In genomic region chr6:137105375-137105774, GRCh38 we compare ENCODE assay signal across 1 cellular context.
TF ChIP-seq lines count a peak whose summit lies in the region.

No MANE protein-coding gene starts in this region.

TF ChIP-seq in GM23338, 12 proteins besides CTCF, POLR2A, EP300 and RAD21 (continued from another document):
- no peak for TF ChIP-seq REST (IDR thresholded peaks at IDR 0.05; ENCODE audit: unreplicated experiment)
- TF ChIP-seq EZH2phosphoT487 (IDR thresholded peaks at IDR 0.05; ENCODE audit: unreplicated experiment) = no peak
- TF ChIP-seq ZNF114 (CRISPR knock-in tag; IDR thresholded peaks at IDR 0.05) = no peak
- TF ChIP-seq JUNB (IDR thresholded peaks at IDR 0.05; ENCODE audit: unreplicated experiment) = no peak
- TF ChIP-seq POLR2AphosphoS5 (IDR thresholded peaks at IDR 0.05; ENCODE audit: low read depth) = no peak
- TF ChIP-seq ZNF462 (CRISPR knock-in tag; IDR thresholded peaks at IDR 0.05) = no peak
- no peak for TF ChIP-seq NANOG (IDR thresholded peaks at IDR 0.05; ENCODE audit: borderline replicate concordance)
TF ChIP-seq in GM23338: peak in this region for 0.
